ENCODE assay signal across 31 cellular contexts in genomic region chr13:65843314-65843731, GRCh38.
"Had no signal": no experiment of that assay in that cellular context is flagged by ENCODE, and none has a peak within 500 bp of the region (broad histone marks: within the 10 kb centered on the region; RNA-seq: fewer than 3 reads in every experiment).

No MANE protein-coding gene starts in this region.

- H3K27me3 Mint-ChIP-seq: activated B cell treated with CpG ODN at 0.5 μM for 24 hours; activated CD4-positive, alpha-beta T cell treated with anti-CD3 and anti-CD28 coated beads, Interleukin-2, amount 10 ng/mL, durations not matched to agents 24 days and 14 days; activated CD8-positive, alpha-beta memory T cell treated with anti-CD3 and anti-CD28 coated beads, Interleukin-2, amount 10 ng/mL, durations not matched to agents 7 days and 5 days; activated naive CD8-positive, alpha-beta T cell treated with anti-CD3 and anti-CD28 coated beads, Interleukin-2, amount 50 U/mL, for 24 hours; activated T-cell treated with anti-CD3 and anti-CD28 coated beads, Interleukin-2, amount 50 U/mL, for 24 hours; T-helper 17 cell had no signal

- ATAC-seq: activated CD8-positive, alpha-beta memory T cell treated with anti-CD3 and anti-CD28 coated beads, Interleukin-2, amount 10 ng/mL, durations not matched to agents 7 days and 5 days; activated naive CD4-positive, alpha-beta T cell treated with anti-CD3 and anti-CD28 coated beads, Interleukin-2, amount 50 U/mL, for 72 hours; activated naive CD8-positive, alpha-beta T cell treated with anti-CD3 and anti-CD28 coated beads, Interleukin-2, amount 50 U/mL, for 24 hours; body of pancreas; SK-N-SH treated with all-trans-retinoic acid at 6 μM for 48 hours; T-helper 17 cell had no signal

- H3K36me3 ChIP-seq: ascending aorta, Peyer's patch, SJSA1 had no signal

- H3K4me1 ChIP-seq: ascending aorta, body of pancreas, Peyer's patch, SJSA1 had no signal

- H3K4me1 Mint-ChIP-seq: activated B cell treated with CpG ODN at 0.5 μM for 24 hours; activated CD4-positive, alpha-beta T cell treated with anti-CD3 and anti-CD28 coated beads, Interleukin-2, amount 10 ng/mL, durations not matched to agents 24 days and 14 days; activated CD8-positive, alpha-beta memory T cell treated with anti-CD3 and anti-CD28 coated beads, Interleukin-2, amount 10 ng/mL, durations not matched to agents 7 days and 5 days; activated naive CD8-positive, alpha-beta T cell treated with anti-CD3 and anti-CD28 coated beads, Interleukin-2, amount 50 U/mL, for 24 hours; T-helper 17 cell had no signal

- H3K9me3 Mint-ChIP-seq: activated naive CD8-positive, alpha-beta T cell treated with anti-CD3 and anti-CD28 coated beads, Interleukin-2, amount 50 U/mL, for 24 hours had no signal

- H3K4me3 ChIP-seq: ascending aorta, body of pancreas, Peyer's patch, SJSA1 had no signal

- H3K36me3 Mint-ChIP-seq: activated CD8-positive, alpha-beta memory T cell treated with anti-CD3 and anti-CD28 coated beads, Interleukin-2, amount 10 ng/mL, durations not matched to agents 7 days and 5 days had no signal

- DNase-seq: activated B cell treated with CpG ODN at 0.5 μM for 24 hours; activated CD4-positive, alpha-beta T cell treated with anti-CD3 and anti-CD28 coated beads for 1 hour; activated CD4-positive, alpha-beta T cell treated with anti-CD3 and anti-CD28 coated beads, Interleukin-2, amount 10 ng/mL, durations not matched to agents 24 days and 14 days; activated CD4-positive, alpha-beta T cell treated with anti-CD3 and anti-CD28 coated beads, Interleukin-2, amount 50 U/mL, for 48 hours; activated CD8-positive, alpha-beta memory T cell treated with anti-CD3 and anti-CD28 coated beads, Interleukin-2, amount 10 ng/mL, durations not matched to agents 7 days and 5 days; activated effector memory CD4-positive, alpha-beta T cell treated with Interleukin-2 at 50 U/mL for 16 hours; activated naive CD8-positive, alpha-beta T cell treated with anti-CD3 and anti-CD28 coated beads, Interleukin-2, amount 50 U/mL, for 24 hours; activated T-cell treated with anti-CD3 and anti-CD28 coated beads, Interleukin-2, amount 50 U/mL, for 24 hours; amniotic stem cell; body of pancreas; central memory CD4-positive, alpha-beta T cell; Kasumi-1; KBM-7; NCI-H1105 treated with DMSO at 0.1 percent for 48 hours; NCI-H1694 treated with DMSO at 0.1 percent for 48 hours; NCI-H2029 treated with DMSO at 0.1 percent for 48 hours; NCI-H510A treated with DMSO at 0.1 percent for 48 hours; NCI-H69; NK-92 treated with Interleukin-12 subunit alpha and Interleukin-12 subunit beta, amount 100 ng/mL, for 24 hours; OCI-M1; Peyer's patch; SHP77; T-helper 17 cell; T-helper 9 cell had no signal

- H3K27me3 ChIP-seq: ascending aorta, body of pancreas, Peyer's patch, SJSA1 had no signal

- H3K27ac ChIP-seq: ascending aorta, body of pancreas, Peyer's patch, RWPE1, SJSA1 had no signal

- H3K4me3 Mint-ChIP-seq: activated B cell treated with CpG ODN at 0.5 μM for 24 hours; activated CD4-positive, alpha-beta T cell treated with anti-CD3 and anti-CD28 coated beads, Interleukin-2, amount 10 ng/mL, durations not matched to agents 24 days and 14 days; activated CD8-positive, alpha-beta memory T cell treated with anti-CD3 and anti-CD28 coated beads, Interleukin-2, amount 10 ng/mL, durations not matched to agents 7 days and 5 days; activated naive CD8-positive, alpha-beta T cell treated with anti-CD3 and anti-CD28 coated beads, Interleukin-2, amount 50 U/mL, for 24 hours; activated T-cell treated with anti-CD3 and anti-CD28 coated beads, Interleukin-2, amount 50 U/mL, for 24 hours; activated T-helper 1 cell treated with anti-CD3 and anti-CD28 coated beads, Interleukin-12 subunit alpha, Interleukin-12 subunit beta, Interleukin-2, Interleukin-4 antibody, amounts not matched to agents 30 ng/mL and 10 ng/mL and 1 ng/mL, durations not matched to agents 14 hours and 24 hours and 36 hours; T-helper 17 cell had no signal

- H3K27ac Mint-ChIP-seq: activated B cell treated with CpG ODN at 0.5 μM for 24 hours; activated CD4-positive, alpha-beta T cell treated with anti-CD3 and anti-CD28 coated beads, Interleukin-2, amount 10 ng/mL, durations not matched to agents 24 days and 14 days; activated CD8-positive, alpha-beta memory T cell treated with anti-CD3 and anti-CD28 coated beads, Interleukin-2, amount 10 ng/mL, durations not matched to agents 7 days and 5 days; activated naive CD4-positive, alpha-beta T cell treated with anti-CD3 and anti-CD28 coated beads, Interleukin-2, amount 50 U/mL, for 72 hours; activated naive CD8-positive, alpha-beta T cell treated with anti-CD3 and anti-CD28 coated beads, Interleukin-2, amount 50 U/mL, for 24 hours; activated T-cell treated with anti-CD3 and anti-CD28 coated beads, Interleukin-2, amount 50 U/mL, for 24 hours; activated T-helper 1 cell treated with anti-CD3 and anti-CD28 coated beads, Interleukin-12 subunit alpha, Interleukin-12 subunit beta, Interleukin-2, Interleukin-4 antibody, amounts not matched to agents 30 ng/mL and 10 ng/mL and 1 ng/mL, durations not matched to agents 14 hours and 24 hours and 36 hours; T-helper 17 cell had no signal

- FAIRE-seq: bronchial epithelial cell had no signal

- H3K9me3 ChIP-seq: ascending aorta, body of pancreas, Peyer's patch, SJSA1 had no signal
